1 cellular context compared by ENCODE assay signal in the genomic region with DNA sequence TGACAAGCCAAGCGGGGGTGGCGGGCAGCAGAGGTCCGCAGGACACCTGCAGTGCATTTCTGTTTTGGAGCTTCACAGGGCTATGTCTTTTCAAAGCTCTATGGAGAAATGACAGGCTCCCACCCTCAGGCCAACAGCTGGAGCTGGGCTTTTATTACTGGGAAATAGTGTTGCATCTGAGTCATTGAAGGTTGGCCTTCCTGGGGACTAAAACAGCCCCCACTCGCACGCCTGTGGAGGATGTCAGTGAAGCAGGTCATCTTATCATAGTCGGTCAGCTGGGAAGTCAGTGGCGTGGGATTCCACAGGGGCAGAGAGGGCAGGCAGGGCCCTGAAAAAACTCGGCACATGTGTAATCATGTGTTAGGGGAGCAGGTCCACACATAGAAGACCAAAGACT.
TF ChIP-seq lines count a peak whose summit lies in the region.

No MANE protein-coding gene starts in this region.

TF ChIP-seq in K562, 482 proteins besides CTCF, POLR2A, EP300 and RAD21 (continued from another document):
- TF ChIP-seq EHMT2 (IDR thresholded peaks at IDR 0.05) = no peak
